ENCODE assay signal across 32 cellular contexts in genomic region chr22:22858559-22858937, GRCh38. TPM values are rescaled to one million over a fixed set of nuclear protein-coding genes. Genes with fewer than 3 reads are reported as not detected.
"Had no signal": no experiment of that assay in that cellular context is flagged by ENCODE, and none has a peak within 500 bp of the region (broad histone marks: within the 10 kb centered on the region; RNA-seq: fewer than 3 reads in every experiment).

No MANE protein-coding gene starts in this region.

- H3K9me3 ChIP-seq: gastroesophageal sphincter, left lung, lower lobe of right lung, right lobe of liver, thoracic aorta, uterus had no signal

- H3K36me3 ChIP-seq: gastroesophageal sphincter, left lung, lower lobe of right lung, right lobe of liver, thoracic aorta, uterus had no signal

- H3K27ac Mint-ChIP-seq: activated naive CD4-positive, alpha-beta T cell treated with anti-CD3 and anti-CD28 coated beads, Interleukin-2, amount 50 U/mL, for 72 hours; activated T-cell treated with anti-CD3 and anti-CD28 coated beads, Interleukin-2, amount 50 U/mL, for 72 hours; natural killer cell treated with Interleukin-12 subunit alpha and Interleukin-12 subunit beta and Interleukin-15 and Interleukin-18, amount 100 ng/mL, for 72 hours; T-helper 2 cell treated with Interferon-gamma antibody and Interleukin-4, amounts not matched to agents 5 μg/mL and 100 μg/mL, for 36 hours; type B pancreatic cell had no signal

- H3K4me3 ChIP-seq: coronary artery, dorsolateral prefrontal cortex, gastroesophageal sphincter, left lung, lower lobe of right lung, right lobe of liver, thoracic aorta, uterus had no signal

- H3K4me1 ChIP-seq: gastroesophageal sphincter, left lung, lower lobe of right lung, right lobe of liver, uterus had no signal

- DNase-seq: activated B cell treated with CpG ODN at 0.5 μM for 24 hours; activated CD4-positive, alpha-beta T cell treated with anti-CD3 and anti-CD28 coated beads, Interleukin-2, amount 50 U/mL, for 4 hours; activated naive CD4-positive, alpha-beta T cell; activated T-cell treated with anti-CD3 and anti-CD28 coated beads for 4 hours; activated T-cell treated with anti-CD3 and anti-CD28 coated beads, Interleukin-2, amount 50 U/mL, for 72 hours; dorsolateral prefrontal cortex; effector memory CD8-positive, alpha-beta T cell; erythroblast; head of caudate nucleus; hippocampal formation; left lung; lower lobe of right lung; mesendoderm; right lobe of liver; stimulated activated CD4-positive, alpha-beta T cell treated with anti-CD3 and anti-CD28 coated beads, Interleukin-4, amount 100 ng/mL, for 1 hour; stimulated activated naive CD8-positive, alpha-beta T cell treated with anti-CD3 and anti-CD28 coated beads, Interleukin-15, Interleukin-2, amounts not matched to agents 100 U/mL and 50 U/mL, for 24 hours; T-helper 1 cell; uterus had no signal

- H3K4me3 Mint-ChIP-seq: activated T-cell treated with anti-CD3 and anti-CD28 coated beads, Interleukin-2, amount 50 U/mL, for 72 hours; effector memory CD8-positive, alpha-beta T cell; natural killer cell treated with Interleukin-12 subunit alpha and Interleukin-12 subunit beta and Interleukin-15 and Interleukin-18, amount 100 ng/mL, for 72 hours; T-helper 2 cell treated with Interferon-gamma antibody and Interleukin-4, amounts not matched to agents 5 μg/mL and 100 μg/mL, for 36 hours; type B pancreatic cell had no signal

- H3K27ac ChIP-seq: coronary artery, dorsolateral prefrontal cortex, gastroesophageal sphincter, left lung, lower lobe of right lung, right lobe of liver, thoracic aorta, uterus had no signal

- H3K27me3 Mint-ChIP-seq: effector memory CD8-positive, alpha-beta T cell; natural killer cell treated with Interleukin-12 subunit alpha and Interleukin-12 subunit beta and Interleukin-15 and Interleukin-18, amount 100 ng/mL, for 72 hours had no signal

- H3K27me3 ChIP-seq: right lobe of liver, uterus had no signal

- H3K9me3 Mint-ChIP-seq: activated B cell treated with CpG ODN at 0.5 μM for 24 hours; activated naive CD4-positive, alpha-beta T cell treated with anti-CD3 and anti-CD28 coated beads, Interleukin-2, amount 50 U/mL, for 72 hours; activated T-cell treated with anti-CD3 and anti-CD28 coated beads, Interleukin-2, amount 50 U/mL, for 72 hours; natural killer cell treated with Interleukin-12 subunit alpha and Interleukin-12 subunit beta and Interleukin-15 and Interleukin-18, amount 100 ng/mL, for 72 hours; T-helper 2 cell treated with Interferon-gamma antibody and Interleukin-4, amounts not matched to agents 5 μg/mL and 100 μg/mL, for 36 hours; type B pancreatic cell had no signal

- ATAC-seq: activated naive CD4-positive, alpha-beta T cell treated with anti-CD3 and anti-CD28 coated beads, Interleukin-2, amount 50 U/mL, for 72 hours; activated T-cell treated with anti-CD3 and anti-CD28 coated beads, Interleukin-2, amount 50 U/mL, for 72 hours; effector memory CD8-positive, alpha-beta T cell; gastroesophageal sphincter; left lung; lower lobe of right lung; natural killer cell treated with Interleukin-12 subunit alpha and Interleukin-12 subunit beta and Interleukin-15 and Interleukin-18, amount 100 ng/mL, for 72 hours; stimulated activated naive CD8-positive, alpha-beta T cell treated with anti-CD3 and anti-CD28 coated beads, Interleukin-15, Interleukin-2, amounts not matched to agents 100 U/mL and 50 U/mL, for 24 hours had no signal

RNA-seq across cellular contexts. Expression of gene IGLL5, which starts 29.1 kb away (rescaled TPM):
- total RNA-seq: activated naive CD4-positive, alpha-beta T cell treated with anti-CD3 and anti-CD28 coated beads, Interleukin-2, amount 50 U/mL, for 72 hours; activated T-cell treated with anti-CD3 and anti-CD28 coated beads, Interleukin-2, amount 50 U/mL, for 72 hours; cardiac septum; cerebellum; fibroblast of lung; fibroblast of villous mesenchyme; kidney epithelial cell; renal cortical epithelial cell; skeletal muscle tissue had no signal
- polyA plus RNA-seq: fibroblast of lung had no signal
